ENCODE assay signal across 30 cellular contexts in the genomic region with DNA sequence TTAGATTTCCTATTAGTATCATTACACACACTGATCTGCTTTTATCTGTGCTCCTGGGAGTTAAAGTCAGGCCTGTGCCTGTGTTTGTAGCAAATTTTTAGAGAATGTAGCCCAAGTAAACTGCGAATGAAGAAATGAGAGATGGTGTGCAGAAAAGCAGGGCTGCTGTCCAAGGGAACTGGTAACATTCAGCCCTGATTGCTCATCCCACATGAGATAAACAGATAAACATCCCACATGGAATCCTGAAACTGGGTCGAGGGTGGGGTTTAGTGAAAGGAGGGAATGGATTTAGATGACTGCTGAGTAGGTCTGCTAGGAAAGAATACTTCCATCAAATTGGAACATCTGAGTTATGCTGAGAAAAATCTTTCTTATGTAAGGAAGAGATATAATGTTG.
DNase-seq lines count a peak whose midpoint lies in the region; ATAC-seq, FAIRE-seq and TF ChIP-seq lines count a peak whose summit lies in the region.
"Had no signal": no experiment of that assay in that cellular context is flagged by ENCODE, and none has a peak within 500 bp of the region (broad histone marks: within the 10 kb centered on the region; RNA-seq: fewer than 3 reads in every experiment).

No MANE protein-coding gene starts in this region.

- DNase-seq in NCI-H82 (lab: John Stamatoyannopoulos, UW) (peak; percentile 22), NCI-H82 treated with DMSO at 0.1 percent for 48 hours (lab: John Stamatoyannopoulos, UW; ENCODE audit: unreplicated experiment) (no peak), HTR-8/SVneo (ENCODE audit: insufficient read length, low spot score) (peak; percentile 0), cerebellum (ENCODE audit: low spot score) (peak; percentile 17), progenitor cell of endocrine pancreas (ENCODE audit: low spot score, unreplicated experiment) (no peak), mucosa of descending colon (no peak), NCI-H2081 (lab: John Stamatoyannopoulos, UW) (no peak), nucleus accumbens (lab: John Stamatoyannopoulos, UW) (no peak)
- DNase-seq: activated CD4-positive, alpha-beta T cell treated with anti-CD3 and anti-CD28 coated beads for 48 hours; activated T-cell treated with anti-CD3 and anti-CD28 coated beads for 4 hours; AML-193; anterior cingulate cortex; CD4-positive, alpha-beta T cell; cortex of kidney; H7; hippocampal formation; left cardiac atrium; NCI-H1417 treated with DMSO at 0.1 percent for 48 hours; stimulated activated naive CD4-positive, alpha-beta T cell; T-cell; WERI-Rb-1 had no signal

- TF ChIP-seq CTCF in progenitor cell of endocrine pancreas (IDR thresholded peaks at IDR 0.05; ENCODE audit: unreplicated experiment) (no peak), mucosa of descending colon (IDR thresholded peaks at IDR 0.05) (no peak)

- no peaks in the 10 kb centered on the region for H3K36me3 Mint-ChIP-seq in progenitor cell of endocrine pancreas (ENCODE audit: insufficient read depth)
- H3K36me3 Mint-ChIP-seq: activated naive CD4-positive, alpha-beta T cell treated with anti-CD3 and anti-CD28 coated beads, Interleukin-2, amount 50 U/mL, for 72 hours; natural killer cell treated with Interleukin-12 subunit alpha and Interleukin-12 subunit beta and Interleukin-15 and Interleukin-18, amount 100 ng/mL, for 72 hours; T-cell had no signal

- no peak for FAIRE-seq in HTR-8/SVneo (lab: Jason Lieb, UNC)
- FAIRE-seq: D721Med, GM12878 had no signal

- no peak for ATAC-seq in mucosa of descending colon
- ATAC-seq: activated naive CD4-positive, alpha-beta T cell treated with anti-CD3 and anti-CD28 coated beads, Interleukin-2, amount 50 U/mL, for 72 hours; esophagus mucosa; gastroesophageal sphincter; GM12878; left cardiac atrium; natural killer cell treated with Interleukin-12 subunit alpha and Interleukin-12 subunit beta and Interleukin-15 and Interleukin-18, amount 100 ng/mL, for 72 hours; T-cell had no signal

- no peaks in the 10 kb centered on the region for H3K36me3 ChIP-seq in mucosa of descending colon (ENCODE audit: low read depth)
- H3K36me3 ChIP-seq: gastroesophageal sphincter, SJSA1, suprapubic skin, WERI-Rb-1 had no signal

- peak overlapping the region; percentile 17 for H3K27ac Mint-ChIP-seq in progenitor cell of endocrine pancreas
- H3K27ac Mint-ChIP-seq: activated naive CD4-positive, alpha-beta T cell treated with anti-CD3 and anti-CD28 coated beads, Interleukin-2, amount 50 U/mL, for 72 hours; CD4-positive, alpha-beta T cell; natural killer cell treated with Interleukin-12 subunit alpha and Interleukin-12 subunit beta and Interleukin-15 and Interleukin-18, amount 100 ng/mL, for 72 hours; T-cell had no signal

- no peaks in the 10 kb centered on the region for H3K27me3 Mint-ChIP-seq in progenitor cell of endocrine pancreas
- H3K27me3 Mint-ChIP-seq: CD4-positive, alpha-beta T cell; natural killer cell treated with Interleukin-12 subunit alpha and Interleukin-12 subunit beta and Interleukin-15 and Interleukin-18, amount 100 ng/mL, for 72 hours; T-cell had no signal

- peaks cover 3% of the 10 kb centered on the region for H3K9me3 Mint-ChIP-seq in progenitor cell of endocrine pancreas (ENCODE audit: low read depth)
- H3K9me3 Mint-ChIP-seq: CD4-positive, alpha-beta T cell had no signal

- H3K4me1 ChIP-seq in mucosa of descending colon (ENCODE audit: low read depth): no peaks in the 10 kb centered on the region
- H3K4me1 ChIP-seq: gastroesophageal sphincter, SJSA1, suprapubic skin had no signal

- no peak overlapping the region for H3K4me3 ChIP-seq in mucosa of descending colon
- H3K4me3 ChIP-seq: gastroesophageal sphincter, GM12878, lung, SJSA1, suprapubic skin had no signal

- H3K9me3 ChIP-seq in mucosa of descending colon: no peaks in the 10 kb centered on the region
- H3K9me3 ChIP-seq: gastroesophageal sphincter, SJSA1, suprapubic skin had no signal

- intact Hi-C loops in mucosa of descending colon (cut with DNase I, micrococcal nuclease): no loop called here

- no peaks in the 10 kb centered on the region for H3K4me1 Mint-ChIP-seq in progenitor cell of endocrine pancreas (ENCODE audit: low read depth)
- H3K4me1 Mint-ChIP-seq: T-cell had no signal

- H3K4me3 Mint-ChIP-seq in progenitor cell of endocrine pancreas (ENCODE audit: low read depth): no peak overlapping the region
- H3K4me3 Mint-ChIP-seq: CD4-positive, alpha-beta T cell; natural killer cell treated with Interleukin-12 subunit alpha and Interleukin-12 subunit beta and Interleukin-15 and Interleukin-18, amount 100 ng/mL, for 72 hours; T-cell had no signal

Comparison
In these comparisons a context has a peak if more than half of its experiments do, and no peak if none do; other contexts are left out.
1. DNase-seq: peak in NCI-H82 (single experiment), HTR-8/SVneo (single experiment) and cerebellum (single experiment); none in NCI-H82 treated with DMSO at 0.1 percent for 48 hours (single experiment), progenitor cell of endocrine pancreas (single experiment), mucosa of descending colon (0 of 3), NCI-H2081 (0 of 2) and nucleus accumbens (0 of 56).